In the genomic region with DNA sequence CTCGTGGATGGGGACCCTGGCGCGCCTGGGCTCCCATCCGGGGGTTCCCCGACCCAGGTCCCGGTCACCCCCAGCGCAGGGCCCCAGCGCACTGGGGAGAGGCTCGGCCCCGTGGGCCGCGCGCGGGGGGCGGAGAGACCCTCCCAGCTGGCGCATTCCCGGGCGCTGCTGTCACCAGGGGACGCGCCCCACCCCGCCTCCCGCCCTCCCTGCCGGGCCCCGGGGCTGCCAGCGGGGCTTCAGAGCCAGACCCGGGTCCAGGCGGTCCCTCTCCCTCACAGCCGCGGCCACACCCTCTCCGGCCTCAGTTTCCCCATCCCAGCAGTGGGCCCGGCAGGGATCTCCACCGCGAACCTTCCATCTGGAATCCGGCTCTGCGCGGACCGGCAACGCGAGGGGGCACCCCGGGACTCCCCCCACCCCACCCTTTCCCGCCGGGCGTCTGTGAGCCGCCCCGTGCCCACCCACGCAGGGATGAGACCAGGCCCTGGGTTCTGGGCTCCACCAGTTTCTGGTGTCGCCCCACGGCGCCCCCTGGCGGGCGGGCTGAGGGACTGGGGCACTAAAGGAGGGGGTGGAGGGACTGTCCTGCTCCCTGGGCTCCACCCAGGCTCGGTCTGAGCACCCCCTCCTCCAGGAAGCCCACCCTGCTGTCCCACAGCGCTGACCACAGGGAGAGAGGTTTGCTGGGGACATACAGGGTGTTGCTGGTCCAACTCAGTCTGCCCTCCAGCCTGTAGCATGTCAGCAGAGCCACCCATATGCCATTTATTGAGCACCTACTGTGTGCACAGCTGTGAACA, we compare ENCODE assay signal across 1 cellular context.
TF ChIP-seq lines count a peak whose summit lies in the region.

No MANE protein-coding gene starts in this region.

TF ChIP-seq in A549, 52 proteins besides CTCF, POLR2A, EP300 and RAD21 (continued from another document):
- TF ChIP-seq, protein P1, sequence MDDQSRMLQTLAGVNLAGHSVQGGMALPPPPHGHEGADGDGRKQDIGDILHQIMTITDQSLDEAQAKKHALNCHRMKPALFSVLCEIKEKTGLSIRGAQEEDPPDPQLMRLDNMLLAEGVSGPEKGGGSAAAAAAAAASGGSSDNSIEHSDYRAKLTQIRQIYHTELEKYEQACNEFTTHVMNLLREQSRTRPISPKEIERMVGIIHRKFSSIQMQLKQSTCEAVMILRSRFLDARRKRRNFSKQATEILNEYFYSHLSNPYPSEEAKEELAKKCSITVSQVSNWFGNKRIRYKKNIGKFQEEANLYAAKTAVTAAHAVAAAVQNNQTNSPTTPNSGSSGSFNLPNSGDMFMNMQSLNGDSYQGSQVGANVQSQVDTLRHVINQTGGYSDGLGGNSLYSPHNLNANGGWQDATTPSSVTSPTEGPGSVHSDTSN (IDR thresholded peaks at IDR 0.05): no peak
